In genomic region chr17:3027786-3028532, GRCh38 we compare ENCODE assay signal across 17 cellular contexts. TPM values are rescaled to one million over a fixed set of nuclear protein-coding genes. Genes with fewer than 3 reads are reported as not detected.
DNase-seq lines count a peak whose midpoint lies in the region; ATAC-seq and TF ChIP-seq lines count a peak whose summit lies in the region.
"Had no signal": no experiment of that assay in that cellular context is flagged by ENCODE, and none has a peak within 500 bp of the region (broad histone marks: within the 10 kb centered on the region; RNA-seq: fewer than 3 reads in every experiment).

No MANE protein-coding gene starts in this region.

- POLR2A ChIA-PET in MCF 10A (lab: Yijun Ruan, JAX), result interaction anchor here (0.6 kb wide), 1 partner anchor 974 kb away, joined by 3 read pairs; no protein-coding TSS in a partner anchor

- no peaks in the 10 kb centered on the region for H3K9me3 ChIP-seq in RWPE2 (ENCODE audit: severe bottlenecking)
- H3K9me3 ChIP-seq in lower lobe of right lung, result no peaks in the 10 kb centered on the region
- H3K9me3 ChIP-seq: HAP-1 had no signal

- no peak overlapping the region for H3K27ac Mint-ChIP-seq in activated T-cell treated with anti-CD3 and anti-CD28 coated beads, Interleukin-2, amount 50 U/mL, for 24 hours
- no peak overlapping the region for H3K27ac Mint-ChIP-seq in activated T-cell treated with anti-CD3 and anti-CD28 coated beads, Interleukin-2, amount 50 U/mL, for 72 hours
- H3K27ac Mint-ChIP-seq in type B pancreatic cell (no peak overlapping the region), MCF 10A (ENCODE audit: low read depth, unreplicated experiment) (no peak overlapping the region)
- H3K27ac Mint-ChIP-seq: CD4-positive, alpha-beta T cell had no signal

- no peak for ATAC-seq in activated T-cell treated with anti-CD3 and anti-CD28 coated beads, Interleukin-2, amount 50 U/mL, for 72 hours (replicated peaks in 1 of 2)
- ATAC-seq in RWPE2 (ENCODE audit: low read depth), result no peak; the same call in 2 of the 3 replicates
- no peak for ATAC-seq in lower lobe of right lung
- ATAC-seq: GM12878 had no signal

- H3K4me1 ChIP-seq in RWPE2 (ENCODE audit: insufficient read depth, poor library complexity, severe bottlenecking), result peaks cover 10% of the 10 kb centered on the region
- no peaks in the 10 kb centered on the region for H3K4me1 ChIP-seq in lower lobe of right lung
- H3K4me1 ChIP-seq: HAP-1 had no signal

- H3K27me3 ChIP-seq in RWPE2 (ENCODE audit: insufficient read depth, poor library complexity, severe bottlenecking) (no peaks in the 10 kb centered on the region), lower lobe of right lung (ENCODE audit: low read depth) (no peaks in the 10 kb centered on the region)

- no peak overlapping the region for H3K4me3 ChIP-seq in RWPE2 (ENCODE audit: severe bottlenecking)
- H3K4me3 ChIP-seq in lower lobe of right lung, result no peak overlapping the region
- H3K4me3 ChIP-seq: GM12878, HAP-1 had no signal

- H3K36me3 Mint-ChIP-seq in activated T-cell treated with anti-CD3 and anti-CD28 coated beads, Interleukin-2, amount 50 U/mL, for 24 hours (ENCODE audit: low read depth), result peaks cover 20% of the 10 kb centered on the region
- H3K36me3 Mint-ChIP-seq in activated T-cell treated with anti-CD3 and anti-CD28 coated beads, Interleukin-2, amount 50 U/mL, for 72 hours (ENCODE audit: insufficient read depth in 2 of 2), result peaks cover 7 to 8% of the 10 kb centered on the region in 2 donors
- H3K36me3 Mint-ChIP-seq in type B pancreatic cell (peaks cover 8% of the 10 kb centered on the region), MCF 10A (ENCODE audit: insufficient read depth, unreplicated experiment) (peaks cover 22% of the 10 kb centered on the region)

- no TSS peak for BruUV-seq in MCF 10A (replicated peaks; lab: Mats Ljungman, UMichigan)

- no peak for TF ChIP-seq CTCF in RWPE2 (IDR thresholded peaks at IDR 0.05; ENCODE audit: poor library complexity, severe bottlenecking)
- no peak for TF ChIP-seq CTCF in lower lobe of right lung (IDR thresholded peaks at IDR 0.05)
- no peak for TF ChIP-seq CTCF in type B pancreatic cell (conservative IDR thresholded peaks at IDR 0.05)
- TF ChIP-seq CTCF in MCF 10A (IDR thresholded peaks at IDR 0.05; ENCODE audit: unreplicated experiment), result no peak

- no peak overlapping the region for H3K27ac ChIP-seq in RWPE2 (ENCODE audit: poor library complexity, severe bottlenecking)
- H3K27ac ChIP-seq in lower lobe of right lung, result no peak overlapping the region

- H3K4me3 Mint-ChIP-seq in activated T-cell treated with anti-CD3 and anti-CD28 coated beads, Interleukin-2, amount 50 U/mL, for 24 hours, result no peak overlapping the region
- H3K4me3 Mint-ChIP-seq in activated T-cell treated with anti-CD3 and anti-CD28 coated beads, Interleukin-2, amount 50 U/mL, for 72 hours, result no peak overlapping the region
- H3K4me3 Mint-ChIP-seq in type B pancreatic cell, result no peak overlapping the region
- H3K4me3 Mint-ChIP-seq in MCF 10A (ENCODE audit: unreplicated experiment), result no peak overlapping the region
- H3K4me3 Mint-ChIP-seq: CD4-positive, alpha-beta T cell had no signal

- H3K36me3 ChIP-seq in RWPE2 (ENCODE audit: low read depth) (peaks cover 36% of the 10 kb centered on the region), lower lobe of right lung (peaks cover 7% of the 10 kb centered on the region)
- H3K36me3 ChIP-seq: HAP-1 had no signal

- H3K9me3 Mint-ChIP-seq in activated T-cell treated with anti-CD3 and anti-CD28 coated beads, Interleukin-2, amount 50 U/mL, for 24 hours, result peaks cover 9% of the 10 kb centered on the region
- H3K9me3 Mint-ChIP-seq in activated T-cell treated with anti-CD3 and anti-CD28 coated beads, Interleukin-2, amount 50 U/mL, for 72 hours, result peaks cover 3 to 8% of the 10 kb centered on the region in 2 donors
- H3K9me3 Mint-ChIP-seq in type B pancreatic cell (peaks cover 4% of the 10 kb centered on the region), MCF 10A (ENCODE audit: unreplicated experiment) (peaks cover 13% of the 10 kb centered on the region)
- H3K9me3 Mint-ChIP-seq: CD4-positive, alpha-beta T cell had no signal

- CTCF ChIA-PET in MCF 10A (lab: Yijun Ruan, JAX), result interaction anchor here (0.6 kb wide), 1 partner anchor 16 kb away, joined by 3 read pairs; no protein-coding TSS in a partner anchor

- intact Hi-C loops in lower lobe of right lung (cut with DNase I) (no loop called here), MCF 10A (cut with micrococcal nuclease) (no loop called here)

- H3K4me1 Mint-ChIP-seq in activated T-cell treated with anti-CD3 and anti-CD28 coated beads, Interleukin-2, amount 50 U/mL, for 24 hours (ENCODE audit: low read depth), result no peaks in the 10 kb centered on the region
- no peaks in the 10 kb centered on the region for H3K4me1 Mint-ChIP-seq in activated T-cell treated with anti-CD3 and anti-CD28 coated beads, Interleukin-2, amount 50 U/mL, for 72 hours (ENCODE audit: low read depth)
- H3K4me1 Mint-ChIP-seq in type B pancreatic cell (ENCODE audit: unreplicated experiment) (no peaks in the 10 kb centered on the region), MCF 10A (ENCODE audit: insufficient read depth, unreplicated experiment) (peaks cover 24% of the 10 kb centered on the region)

- no peaks in the 10 kb centered on the region for H3K27me3 Mint-ChIP-seq in activated T-cell treated with anti-CD3 and anti-CD28 coated beads, Interleukin-2, amount 50 U/mL, for 24 hours
- H3K27me3 Mint-ChIP-seq in activated T-cell treated with anti-CD3 and anti-CD28 coated beads, Interleukin-2, amount 50 U/mL, for 72 hours (ENCODE audit: low read depth), result no peaks in the 10 kb centered on the region
- H3K27me3 Mint-ChIP-seq in type B pancreatic cell, result no peaks in the 10 kb centered on the region
- no peaks in the 10 kb centered on the region for H3K27me3 Mint-ChIP-seq in MCF 10A (ENCODE audit: insufficient read depth, unreplicated experiment)
- H3K27me3 Mint-ChIP-seq: CD4-positive, alpha-beta T cell had no signal

- DNase-seq in activated T-cell treated with anti-CD3 and anti-CD28 coated beads, Interleukin-2, amount 50 U/mL, for 24 hours, result peak; percentile 7
- DNase-seq in activated T-cell treated with anti-CD3 and anti-CD28 coated beads, Interleukin-2, amount 50 U/mL, for 72 hours, result no peak
- DNase-seq in RWPE2 (ENCODE audit: low spot score) (peak; percentile 51), lower lobe of right lung (peak; percentile 35), type B pancreatic cell (ENCODE audit: extremely low spot score, unreplicated experiment) (peak; percentile 45), MCF 10A (ENCODE audit: unreplicated experiment) (no peak), NOMO-1 (lab: John Stamatoyannopoulos, UW; ENCODE audit: unreplicated experiment in 2 of 2) (no peak)
- DNase-seq: Calu3, DMS79, Kasumi-1, NCI-H2029 treated with DMSO at 0.1 percent for 48 hours, NCI-H510A, OCI-M1 had no signal

RNA-seq across cellular contexts. Expression of gene OR1D5, which starts 35.4 kb away (rescaled TPM):
- total RNA-seq in activated T-cell treated with anti-CD3 and anti-CD28 coated beads, Interleukin-2, amount 50 U/mL, for 72 hours, result not detected
- total RNA-seq in lower lobe of right lung (not detected), type B pancreatic cell (ENCODE audit: low replicate concordance) (not detected in 2 replicates), MCF 10A (2022) (not detected in 2 replicates)
- total RNA-seq: Calu3; CD4-positive, alpha-beta T cell; G401; GM12878 had no signal

Comparison
In these comparisons a context has a peak if more than half of its experiments do, and no peak if none do; other contexts are left out.
1. DNase-seq: peak in activated T-cell treated with anti-CD3 and anti-CD28 coated beads, Interleukin-2, amount 50 U/mL, for 24 hours (single experiment), RWPE2 (single experiment), lower lobe of right lung (single experiment) and type B pancreatic cell (single experiment); none in activated T-cell treated with anti-CD3 and anti-CD28 coated beads, Interleukin-2, amount 50 U/mL, for 72 hours (0 of 2), MCF 10A (single experiment) and NOMO-1 (0 of 2).